17 cellular contexts compared by ENCODE assay signal in the genomic region with DNA sequence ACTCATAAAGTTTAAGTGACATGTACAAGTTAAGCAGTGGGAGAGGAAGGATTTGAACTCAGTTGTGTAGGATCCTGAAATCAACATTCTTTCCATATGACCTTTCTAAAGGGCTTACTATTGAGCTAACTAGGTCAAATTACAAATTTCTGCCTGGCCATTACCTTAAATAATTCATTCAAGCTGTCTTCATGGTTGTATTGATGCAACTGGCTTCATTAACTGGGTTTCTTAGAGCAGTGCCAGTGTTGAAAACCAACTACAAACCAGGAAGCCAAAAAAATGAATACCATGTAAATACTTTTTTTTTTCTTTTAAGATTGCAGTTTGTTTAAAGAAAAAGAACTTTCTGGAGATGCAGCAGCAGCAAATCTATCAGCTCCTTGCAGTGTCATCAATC.
DNase-seq lines count a peak whose midpoint lies in the region; FAIRE-seq and TF ChIP-seq lines count a peak whose summit lies in the region.
"Had no signal": no experiment of that assay in that cellular context is flagged by ENCODE, and none has a peak within 500 bp of the region (broad histone marks: within the 10 kb centered on the region; RNA-seq: fewer than 3 reads in every experiment).

No MANE protein-coding gene starts in this region.

- H3K27ac ChIP-seq in hepatocyte: peak overlapping the region; percentile 35
- H3K27ac ChIP-seq: BLaER1 treated with 17β-estradiol and CSF1 and Interleukin-3, amounts not matched to agents 10 nM and 100 nM had no signal

- H3K36me3 ChIP-seq in hepatocyte (replicated peaks; ENCODE audit: insufficient read depth, low read depth): no peaks in the 10 kb centered on the region
- H3K36me3 ChIP-seq: BLaER1 treated with 17β-estradiol and CSF1 and Interleukin-3, amounts not matched to agents 10 nM and 100 nM; HAP-1 had no signal

- H3K4me3 ChIP-seq in hepatocyte: no peak overlapping the region
- H3K4me3 ChIP-seq: BLaER1 treated with 17β-estradiol and CSF1 and Interleukin-3, amounts not matched to agents 10 nM and 100 nM; HAP-1 had no signal

- DNase-seq in GM18507 (ENCODE audit: extremely low spot score, insufficient read length, low read depth): no peak
- DNase-seq in cerebellar cortex (ENCODE audit: low spot score): peak; percentile 5
- no peak for DNase-seq in hepatocyte (ENCODE audit: low spot score)
- no peak for DNase-seq in inferior parietal cortex (ENCODE audit: extremely low spot score)
- no peak for DNase-seq in activated naive CD4-positive, alpha-beta T cell treated with anti-CD3 and anti-CD28 coated beads, Interleukin-2, amount 50 U/mL, for 16 hours
- DNase-seq in GM12892 (ENCODE audit: insufficient read length): no peak
- DNase-seq in MV-4-11 (lab: John Stamatoyannopoulos, UW): no peak
- DNase-seq: Calu3; CD8-positive, alpha-beta T cell; DMS79 treated with DMSO at 0.1 percent for 48 hours; GF-D8; KBM-7 had no signal

- FAIRE-seq in GM18507 (lab: Jason Lieb, UNC) (peak; percentile 21), GM12892 (lab: Jason Lieb, UNC) (no peak)
- FAIRE-seq: A204.1, H1, HepG2 had no signal

- H3K27me3 ChIP-seq in hepatocyte: no peaks in the 10 kb centered on the region
- H3K27me3 ChIP-seq: BLaER1 treated with 17β-estradiol and CSF1 and Interleukin-3, amounts not matched to agents 10 nM and 100 nM had no signal

- H2AFZ ChIP-seq in hepatocyte: no peak overlapping the region

- no peaks in the 10 kb centered on the region for H3K9me2 ChIP-seq in hepatocyte (replicated peaks; ENCODE audit: insufficient read depth)

- TF ChIP-seq POLR2A in GM12892 (IDR thresholded peaks at IDR 0.05; ENCODE audit: low read depth, low read length): no peak

- no peak overlapping the region for H3K4me2 ChIP-seq in hepatocyte
- H3K4me2 ChIP-seq: BLaER1 treated with 17β-estradiol and CSF1 and Interleukin-3, amounts not matched to agents 10 nM and 100 nM had no signal

- no peaks in the 10 kb centered on the region for H3K79me2 ChIP-seq in hepatocyte

- no peaks in the 10 kb centered on the region for H4K20me1 ChIP-seq in hepatocyte (ENCODE audit: insufficient read depth, poor library complexity, severe bottlenecking)
- H4K20me1 ChIP-seq: BLaER1 treated with 17β-estradiol and CSF1 and Interleukin-3, amounts not matched to agents 10 nM and 100 nM had no signal

- no peak for TF ChIP-seq CTCF in hepatocyte (IDR thresholded peaks at IDR 0.05; ENCODE audit: poor library complexity)

- no peaks in the 10 kb centered on the region for H3K9me3 ChIP-seq in hepatocyte (ENCODE audit: low read depth)
- H3K9me3 ChIP-seq: BLaER1 treated with 17β-estradiol and CSF1 and Interleukin-3, amounts not matched to agents 10 nM and 100 nM; HAP-1 had no signal

- H3K4me1 ChIP-seq in hepatocyte (ENCODE audit: insufficient read depth): no peaks in the 10 kb centered on the region
